In the genomic region with DNA sequence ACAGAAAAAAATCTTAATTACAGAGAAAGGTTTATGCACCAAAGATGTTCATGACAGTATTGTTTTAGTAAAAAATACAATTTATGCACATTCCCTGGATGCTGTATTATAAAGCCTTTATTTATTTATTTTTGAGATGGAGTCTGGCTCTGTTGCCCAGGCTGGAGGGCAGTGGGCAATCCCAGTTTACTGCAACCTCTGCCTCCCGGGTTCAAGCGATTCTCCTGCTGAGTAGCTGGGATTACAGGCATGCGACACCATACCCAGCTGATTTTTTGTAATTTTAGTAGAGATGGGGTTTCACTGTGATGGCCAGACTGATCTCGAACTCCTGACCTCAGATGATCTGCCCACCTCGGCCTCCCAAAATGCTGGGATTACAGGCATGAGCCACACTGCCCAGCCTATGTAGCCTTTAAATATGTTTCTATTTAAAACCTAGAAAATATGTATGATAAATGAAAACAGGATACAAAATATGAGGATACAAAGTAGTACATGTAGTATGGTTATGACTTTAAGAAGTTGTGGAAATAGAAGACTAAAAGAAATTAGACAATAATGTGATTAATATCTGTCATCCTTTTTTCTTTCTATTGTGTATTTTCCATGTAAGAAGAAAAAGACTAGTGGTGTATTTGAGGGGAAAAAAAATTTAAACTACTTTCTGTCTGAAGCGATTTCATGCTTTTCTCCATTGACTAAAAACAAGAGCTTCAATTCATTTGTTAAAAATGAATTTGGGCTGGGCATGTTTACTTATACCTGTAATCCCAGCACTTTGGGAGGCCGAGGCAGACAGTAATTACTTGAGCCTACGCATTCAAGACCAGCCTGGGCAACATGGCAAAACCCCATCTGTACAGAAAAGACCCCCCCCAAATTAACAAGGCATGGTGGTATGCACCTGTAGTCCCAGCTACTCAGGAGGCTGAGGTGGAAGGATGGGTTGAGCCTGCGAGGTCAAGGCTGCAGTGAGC, we compare ENCODE assay signal across 2 cellular contexts.
TF ChIP-seq lines count a peak whose summit lies in the region.

No MANE protein-coding gene starts in this region.

TF ChIP-seq in HepG2, 621 proteins besides CTCF, POLR2A, EP300 and RAD21:
- TF ChIP-seq ARID2 (CRISPR knock-in tag; IDR thresholded peaks at IDR 0.05; ENCODE audit: borderline replicate concordance) (no peak), ZNF121 (CRISPR knock-in tag; IDR thresholded peaks at IDR 0.05) (peak; percentile 77; the same call in 1 of the 2 replicates)

TF ChIP-seq in K562, 482 proteins besides CTCF, POLR2A, EP300 and RAD21:
- no peak for TF ChIP-seq FOXA1 (IDR thresholded peaks at IDR 0.05; ENCODE audit: borderline replicate concordance)
- 0 out of 2 replicates have a peak, but pooled peaks have one; percentile 17 for TF ChIP-seq ZNF121 (CRISPR knock-in tag; conservative IDR thresholded peaks at IDR 0.05)
TF ChIP-seq in K562: peak in this region for 1.
